Comparison of ENCODE assay signal across 8 cellular contexts in the genomic region with DNA sequence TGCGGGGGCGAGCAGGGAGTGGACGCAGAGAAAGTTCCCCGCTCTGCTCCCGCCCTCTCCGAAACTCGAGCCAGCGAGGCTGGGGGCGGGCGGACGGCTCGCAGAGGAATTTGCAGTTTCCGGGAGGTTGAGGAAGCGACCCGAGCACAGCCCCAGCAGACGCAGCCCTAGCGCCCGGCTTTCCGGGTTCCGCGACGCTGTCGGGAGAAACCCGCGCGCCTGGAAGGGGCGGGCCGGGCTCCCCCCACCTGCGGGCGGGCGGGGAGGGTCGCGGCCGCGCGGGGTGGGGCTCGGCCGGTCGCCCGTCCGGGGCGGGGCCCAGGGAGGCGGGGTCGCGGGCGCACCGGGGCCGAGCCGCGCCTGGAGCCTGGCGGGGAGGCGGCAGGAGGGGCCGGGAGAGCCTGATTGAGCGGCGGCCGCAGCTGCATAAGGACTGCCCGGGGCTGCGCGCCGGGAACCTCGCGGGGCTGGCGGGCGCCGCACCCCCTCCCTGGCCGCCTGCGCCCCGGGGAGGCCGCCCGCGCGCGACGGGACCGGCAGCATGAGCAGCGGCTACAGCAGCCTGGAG. TPM values are rescaled to one million over a fixed set of nuclear protein-coding genes. Genes with fewer than 3 reads are reported as not detected.
A peak's percentile ranks its signal among the peaks of the same experiment; 100 is the strongest.
DNase-seq lines count a peak whose midpoint lies in the region; ATAC-seq and TF ChIP-seq lines count a peak whose summit lies in the region.

TSS of gene RASSF3 (plus strand) at position 404 of the 568 bp plus-strand sequence. CDS start at position 542, 138 bp downstream.

- no peaks in the 10 kb centered on the region for H3K9me3 ChIP-seq in CD8-positive, alpha-beta T cell (ENCODE audit: low read length)
- no peaks in the 10 kb centered on the region for H3K9me3 ChIP-seq in neutrophil
- H3K9me3 ChIP-seq in thyroid gland = no peaks in the 10 kb centered on the region

- peak; percentile 62 for ATAC-seq in CD8-positive, alpha-beta T cell
- ATAC-seq in GM19397 (IDR thresholded peaks at IDR 0.05; ENCODE audit: unreplicated experiment) = peak; percentile 66
- peak; percentile 27 for ATAC-seq in HG03558 (IDR thresholded peaks at IDR 0.05; ENCODE audit: extremely low read depth, unreplicated experiment)
- peak; percentile 65 for ATAC-seq in foreskin keratinocyte

- peak within 1 kb of the TSS; percentile 96 for H3K4me3 ChIP-seq in CD8-positive, alpha-beta T cell (ENCODE audit: low read depth, low read length)
- H3K4me3 ChIP-seq in neutrophil (ENCODE audit: low read depth in 1 of 2, low read length in 1 of 2) = peak within 1 kb of the TSS; percentile 84 to 97
- peak within 1 kb of the TSS; percentile 64 to 92 (median 85) for H3K4me3 ChIP-seq in thyroid gland (replicated peaks in 1 of 3)

- peak within 1 kb of the TSS; percentile 58 for H3K27ac ChIP-seq in CD8-positive, alpha-beta T cell (ENCODE audit: low read depth, low read length)
- H3K27ac ChIP-seq in foreskin keratinocyte = peak within 1 kb of the TSS; percentile 71
- H3K27ac ChIP-seq in neutrophil = peak within 1 kb of the TSS; percentile 99
- H3K27ac ChIP-seq in thyroid gland = peak within 1 kb of the TSS; percentile 56 to 85 (median 83)

- H3K4me1 ChIP-seq in CD8-positive, alpha-beta T cell (ENCODE audit: insufficient read depth, low read length) = peaks cover 21% of the 10 kb centered on the region
- no peaks in the 10 kb centered on the region for H3K4me1 ChIP-seq in foreskin keratinocyte
- H3K4me1 ChIP-seq in neutrophil (ENCODE audit: control insufficient read depth in 1 of 2, insufficient read depth in 1 of 2, low read depth in 1 of 2, low read length in 1 of 2) = peaks cover 48 to 57% of the 10 kb centered on the region in 2 experiments
- peaks cover 3 to 8% of the 10 kb centered on the region in 2 donors for H3K4me1 ChIP-seq in thyroid gland

- H3K9me3 Mint-ChIP-seq in CD8-positive, alpha-beta T cell = no peaks in the 10 kb centered on the region

- POLR2A ChIA-PET in CD8-positive, alpha-beta T cell (lab: Charles Lee) = interaction anchor here (0.7 to 4.1 kb wide), 23 partner anchors 8 to 90 kb away, joined by 3 to 56 read pairs (median 6); no protein-coding TSS in a partner anchor

- no peaks in the 10 kb centered on the region for H3K36me3 ChIP-seq in CD8-positive, alpha-beta T cell (ENCODE audit: insufficient read depth, low read length)
- peaks cover 23% of the 10 kb centered on the region for H3K36me3 ChIP-seq in neutrophil
- no peaks in the 10 kb centered on the region for H3K36me3 ChIP-seq in thyroid gland

- TF ChIP-seq CTCF in CD8-positive, alpha-beta T cell (IDR thresholded peaks at IDR 0.05) = no peak
- TF ChIP-seq CTCF in foreskin keratinocyte (conservative IDR thresholded peaks at IDR 0.05) = no peak
- no peak for TF ChIP-seq CTCF in neutrophil (IDR thresholded peaks at IDR 0.05)
- no peak for TF ChIP-seq CTCF in thyroid gland (IDR thresholded peaks at IDR 0.05)

- WGBS in thyroid gland, 2 donors = 0% methylated on average over 15 of the region's 76 CpGs; no CpG with 5 or more reads in 1 of the 2 donors

- peak; percentile 39 to 88 (median 78) for DNase-seq in CD8-positive, alpha-beta T cell
- DNase-seq in SHP77 (lab: John Stamatoyannopoulos, UW) (peak; percentile 60 to 90), foreskin keratinocyte (peak in 1 of 2 donors; percentile 30), thyroid gland (peak; percentile 61 to 71)
- peak; percentile 91 for DNase-seq in activated effector memory CD4-positive, alpha-beta T cell treated with anti-CD3 and anti-CD28 coated beads, Interleukin-2, amount 50 U/mL, for 16 hours

- H3K27me3 ChIP-seq in CD8-positive, alpha-beta T cell (ENCODE audit: insufficient read depth, low read length) = no peaks in the 10 kb centered on the region
- no peaks in the 10 kb centered on the region for H3K27me3 ChIP-seq in foreskin keratinocyte
- no peaks in the 10 kb centered on the region for H3K27me3 ChIP-seq in neutrophil
- no peaks in the 10 kb centered on the region for H3K27me3 ChIP-seq in thyroid gland

- no peaks in the 10 kb centered on the region for H3K27me3 Mint-ChIP-seq in CD8-positive, alpha-beta T cell (ENCODE audit: low read depth)

- peaks cover 33% of the 10 kb centered on the region for H3K4me1 Mint-ChIP-seq in CD8-positive, alpha-beta T cell (ENCODE audit: low read depth)

- CTCF ChIA-PET in CD8-positive, alpha-beta T cell (lab: Charles Lee) = interaction anchor here (0.8 to 3.3 kb wide), 12 partner anchors 9 to 88 kb away, joined by 3 to 27 read pairs (median 14); no protein-coding TSS in a partner anchor

- intact Hi-C loops in CD8-positive, alpha-beta T cell (cut with DNase I, micrococcal nuclease) = loop anchor here (2.0 to 10.0 kb wide), 9 partner anchors 17 to 567 kb away; partner anchors contain the start of genes GNS (in 1 of the 2) and XPOT (in 1 of the 2)
- intact Hi-C loops in thyroid gland (cut with DNase I) = no loop called here

- H3K36me3 Mint-ChIP-seq in CD8-positive, alpha-beta T cell = peaks cover 39% of the 10 kb centered on the region

- peak in 1 of 2 donors; percentile 65 for TF ChIP-seq POLR2A in thyroid gland (IDR thresholded peaks at IDR 0.05)

- peak within 1 kb of the TSS; percentile 96 for H3K27ac Mint-ChIP-seq in CD8-positive, alpha-beta T cell

- H3K4me3 Mint-ChIP-seq in CD8-positive, alpha-beta T cell = peak within 1 kb of the TSS; percentile 90

RNA-seq across cellular contexts. Expression of gene RASSF3, which starts in this region (rescaled TPM):
- 100 to 1,000 TPM; 109 to 118 TPM for total RNA-seq in CD8-positive, alpha-beta T cell
- total RNA-seq in foreskin keratinocyte (12.4 and 13.6 TPM in 2 replicates), thyroid gland (10 to 100 TPM in 2 of 4 donors, 1 to 10 TPM in 2; 7.3 to 18.7 (median 11.2) TPM)
- 4.2 and 5.5 TPM in 2 replicates for polyA plus RNA-seq in foreskin keratinocyte
